In genomic region chr12:51589557-51590176, GRCh38 we compare ENCODE assay signal across 9 cellular contexts. TPM values are rescaled to one million over a fixed set of nuclear protein-coding genes. Genes with fewer than 3 reads are reported as not detected.
DNase-seq lines count a peak whose midpoint lies in the region; ATAC-seq and TF ChIP-seq lines count a peak whose summit lies in the region.
"Had no signal": no experiment of that assay in that cellular context is flagged by ENCODE, and none has a peak within 500 bp of the region (broad histone marks: within the 10 kb centered on the region; RNA-seq: fewer than 3 reads in every experiment).

No MANE protein-coding gene starts in this region.

- CTCF ChIA-PET in CD4-positive, alpha-beta memory T cell (lab: Charles Lee; ENCODE audit: partially characterized antibody): interaction anchor here (0.9 kb wide), 1 partner anchor 10 kb away, joined by 3 read pairs; no protein-coding TSS in a partner anchor

- no peaks in the 10 kb centered on the region for H3K9me3 ChIP-seq in CD4-positive, alpha-beta memory T cell (ENCODE audit: control insufficient read depth in 1 of 2, low read length in 2 of 2)
- no peaks in the 10 kb centered on the region for H3K9me3 ChIP-seq in adipocyte (ENCODE audit: control insufficient read depth, low read length)

- H3K9ac ChIP-seq in adipocyte (ENCODE audit: low read length): peak overlapping the region; percentile 86

- no peak for TF ChIP-seq CTCF in nephron (IDR thresholded peaks at IDR 0.05; ENCODE audit: unreplicated experiment in 3 of 3)

- intact Hi-C loops in CD4-positive, alpha-beta memory T cell (cut with micrococcal nuclease): no loop called here

- no peak overlapping the region for H3K27ac ChIP-seq in CD4-positive, alpha-beta memory T cell (ENCODE audit: low read depth, low read length)

- H3K4me3 Mint-ChIP-seq in CD4-positive, alpha-beta memory T cell: peak overlapping the region; percentile 80 to 94 (median 86)
- H3K4me3 Mint-ChIP-seq in IgD-negative memory B cell (peak overlapping the region; percentile 85 to 94 (median 90)), nephron (peak overlapping the region; percentile 87 to 90 (median 88))

- H3K36me3 Mint-ChIP-seq in CD4-positive, alpha-beta memory T cell: peaks cover 0 to 4% of the 10 kb centered on the region in 2 donors
- no peaks in the 10 kb centered on the region for H3K36me3 Mint-ChIP-seq in IgD-negative memory B cell
- H3K36me3 Mint-ChIP-seq in nephron (ENCODE audit: low read depth): no peaks in the 10 kb centered on the region

- H3K27me3 Mint-ChIP-seq in CD4-positive, alpha-beta memory T cell: peaks cover 33 to 40% of the 10 kb centered on the region in 2 donors
- H3K27me3 Mint-ChIP-seq in IgD-negative memory B cell: peaks cover 39% of the 10 kb centered on the region
- H3K27me3 Mint-ChIP-seq in nephron (ENCODE audit: low read depth): peaks cover 57% of the 10 kb centered on the region

- H3K36me3 ChIP-seq in CD4-positive, alpha-beta memory T cell (ENCODE audit: insufficient read depth, low read length): no peaks in the 10 kb centered on the region
- H3K36me3 ChIP-seq in adipocyte (ENCODE audit: control insufficient read depth, insufficient read depth, low read length, severe bottlenecking): no peaks in the 10 kb centered on the region

- H3K4me1 Mint-ChIP-seq in CD4-positive, alpha-beta memory T cell: peaks cover 5 to 27% (median 14%) of the 10 kb centered on the region in 4 donors
- H3K4me1 Mint-ChIP-seq in IgD-negative memory B cell (peaks cover 4 to 11% (median 6%) of the 10 kb centered on the region in 3 donors), nephron (peaks cover 4% of the 10 kb centered on the region)

- H3K4me3 ChIP-seq in CD4-positive, alpha-beta memory T cell (ENCODE audit: low read length in 2 of 2): no peak overlapping the region
- peak overlapping the region; percentile 94 for H3K4me3 ChIP-seq in adipocyte (ENCODE audit: low read length)

- POLR2A ChIA-PET in CD4-positive, alpha-beta memory T cell (lab: Charles Lee; ENCODE audit: partially characterized antibody): no interaction called here

- no peak for DNase-seq in CD4-positive, alpha-beta memory T cell
- DNase-seq in adipocyte (ENCODE audit: low read depth) (no peak), NCI-H128 (lab: John Stamatoyannopoulos, UW; ENCODE audit: unreplicated experiment) (no peak), hepatic stellate cell (ENCODE audit: low spot score) (no peak)
- DNase-seq: dermis blood vessel endothelial cell, DMS79 had no signal

- H3K27ac Mint-ChIP-seq in CD4-positive, alpha-beta memory T cell: peak overlapping the region in 2 of 7 donors; percentile 4 to 79
- peak overlapping the region in 1 of 3 donors; percentile 12 for H3K27ac Mint-ChIP-seq in IgD-negative memory B cell
- H3K27ac Mint-ChIP-seq in nephron: no peak overlapping the region

- no peak for ATAC-seq in GM18868 (IDR thresholded peaks at IDR 0.05; ENCODE audit: unreplicated experiment)

- peaks cover 14% of the 10 kb centered on the region for H3K4me1 ChIP-seq in CD4-positive, alpha-beta memory T cell (ENCODE audit: insufficient read depth, low read length)
- peaks cover 18% of the 10 kb centered on the region for H3K4me1 ChIP-seq in adipocyte (ENCODE audit: control insufficient read depth, insufficient read depth, low read length)

- H3K9me3 Mint-ChIP-seq in CD4-positive, alpha-beta memory T cell: no peaks in the 10 kb centered on the region
- H3K9me3 Mint-ChIP-seq in IgD-negative memory B cell (peaks cover 0 to 3% (median 2%) of the 10 kb centered on the region in 3 donors), nephron (no peaks in the 10 kb centered on the region)

- H3K27me3 ChIP-seq in CD4-positive, alpha-beta memory T cell (ENCODE audit: insufficient read depth, low read length): peaks cover 13% of the 10 kb centered on the region
- no peaks in the 10 kb centered on the region for H3K27me3 ChIP-seq in adipocyte (replicated peaks; ENCODE audit: control insufficient read depth, insufficient read depth, low read length)

RNA-seq across cellular contexts. Expression of gene SCN8A, which starts 1.4 kb away (rescaled TPM):
- under 1 TPM; 0.23 to 0.25 TPM for total RNA-seq in CD4-positive, alpha-beta memory T cell
- under 1 TPM; 0.04 to 1.00 TPM for polyA plus RNA-seq in CD4-positive, alpha-beta memory T cell
- polyA plus RNA-seq in IgD-negative memory B cell: 0.85 TPM
